In the genomic region with DNA sequence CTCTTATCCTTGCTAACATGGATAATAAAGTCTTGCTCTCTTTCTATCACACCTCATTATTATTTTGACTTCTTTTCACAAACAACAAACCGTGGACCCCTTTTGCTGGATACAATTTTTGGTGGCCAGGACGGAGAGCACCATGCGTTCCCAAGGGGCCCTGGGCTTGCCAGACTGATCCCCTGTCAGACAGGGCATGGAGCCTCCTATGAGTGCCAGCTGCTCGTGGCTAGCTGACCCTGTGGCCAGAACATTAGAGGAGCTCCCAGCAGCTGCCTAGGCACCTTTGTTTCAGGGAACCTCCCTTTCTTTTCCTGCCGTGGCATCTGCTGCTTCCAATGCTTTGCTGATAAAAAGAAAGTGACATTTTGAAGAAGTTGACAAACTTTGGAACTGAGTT, we compare ENCODE assay signal across 27 cellular contexts. TPM values are rescaled to one million over a fixed set of nuclear protein-coding genes. Genes with fewer than 3 reads are reported as not detected.
DNase-seq lines count a peak whose midpoint lies in the region; ATAC-seq, FAIRE-seq and TF ChIP-seq lines count a peak whose summit lies in the region.
"Had no signal": no experiment of that assay in that cellular context is flagged by ENCODE, and none has a peak within 500 bp of the region (broad histone marks: within the 10 kb centered on the region; RNA-seq: fewer than 3 reads in every experiment).

No MANE protein-coding gene starts in this region.

- no peak overlapping the region for H3K23ac ChIP-seq in H1 (ENCODE audit: insufficient read length)

- no peaks in the 10 kb centered on the region for H3K36me3 Mint-ChIP-seq in neural progenitor cell
- H3K36me3 Mint-ChIP-seq: CD14-positive monocyte; CD4-positive, CD25-positive, alpha-beta regulatory T cell had no signal

- H2BK20ac ChIP-seq in H1 (ENCODE audit: low read length): no peak overlapping the region

- H3K23me2 ChIP-seq in H1 (ENCODE audit: low read depth, low read length): no peaks in the 10 kb centered on the region

- no TSS peak for BruUV-seq in OCI-LY7 (replicated peaks; lab: Mats Ljungman, UMichigan)

- no peak overlapping the region for H3K18ac ChIP-seq in H1 (ENCODE audit: extremely low read depth, low read length)

- H3K4ac ChIP-seq in H1 (replicated peaks; ENCODE audit: insufficient read length, low read depth, low read length): no peak overlapping the region

- intact Hi-C loops in OCI-LY7 (cut with micrococcal nuclease; ENCODE audit: unreplicated experiment): no loop called here

- H3K27me3 ChIP-seq in H1 (replicated peaks in 1 of 4; ENCODE audit: control insufficient read depth in 3 of 4, extremely low read depth in 1 of 4, insufficient read depth in 3 of 4, low read length in 3 of 4) (no peaks in the 10 kb centered on the region), neural progenitor cell (no peaks in the 10 kb centered on the region)
- H3K27me3 ChIP-seq: BE2C, BLaER1 had no signal

- CTCF ChIA-PET in H1 (lab: Charles Lee; ENCODE audit: partially characterized antibody): interaction anchor here (0.7 kb wide), 1 partner anchor 35 kb away, joined by 3 read pairs; no protein-coding TSS in a partner anchor
- CTCF ChIA-PET in OCI-LY7 (lab: Charles Lee; ENCODE audit: unreplicated experiment): no interaction called here

- no peak overlapping the region for H2BK5ac ChIP-seq in H1 (ENCODE audit: low read depth, low read length)

- H3K9me3 ChIP-seq in H1 (ENCODE audit: insufficient read depth in 2 of 2, low read depth in 1 of 2, low read length in 1 of 2) (no peaks in the 10 kb centered on the region), neural progenitor cell (ENCODE audit: low read depth) (no peaks in the 10 kb centered on the region), OCI-LY7 (ENCODE audit: low read length) (no peaks in the 10 kb centered on the region)
- H3K9me3 ChIP-seq: A549, BE2C, BLaER1 had no signal

- no peaks in the 10 kb centered on the region for H3K9me2 ChIP-seq in OCI-LY7 (ENCODE audit: insufficient read depth, low read length)

- no peaks in the 10 kb centered on the region for H3F3A ChIP-seq in neural progenitor cell (ENCODE audit: low read depth)

- no peaks in the 10 kb centered on the region for H3K9me3 Mint-ChIP-seq in neural progenitor cell
- H3K9me3 Mint-ChIP-seq: CD4-positive, alpha-beta memory T cell; CD8-positive, alpha-beta memory T cell had no signal

- no peaks in the 10 kb centered on the region for H3K79me2 ChIP-seq in H1 (ENCODE audit: control insufficient read depth in 1 of 2, insufficient read depth in 2 of 2, low read length in 2 of 2)
- H3K79me2 ChIP-seq in neural progenitor cell (ENCODE audit: low read depth): no peaks in the 10 kb centered on the region
- H3K79me2 ChIP-seq in OCI-LY7 (ENCODE audit: insufficient read depth, low read depth, low read length): no peaks in the 10 kb centered on the region

- no peak for ATAC-seq in HG03045 (IDR thresholded peaks at IDR 0.05; ENCODE audit: unreplicated experiment)
- ATAC-seq: A549, GM12878 had no signal

- POLR2A ChIA-PET in H1 (lab: Charles Lee; ENCODE audit: partially characterized antibody): interaction anchor here (6.0 kb wide), 1 partner anchor 12 kb away, joined by 36 read pairs; a partner anchor contains a TSS
- POLR2A ChIA-PET in OCI-LY7 (lab: Charles Lee): no interaction called here

- TF ChIP-seq RAD21 in H1 (IDR thresholded peaks at IDR 0.05 in 1 of 2, conservative IDR thresholded peaks at IDR 0.05 in 1 of 2; ENCODE audit: low read depth in 2 of 2, low read length in 2 of 2): no peak

- no peak overlapping the region for H3K27ac ChIP-seq in H1 (ENCODE audit: low read depth, low read length)
- H3K27ac ChIP-seq in neural progenitor cell: no peak overlapping the region
- no peak overlapping the region for H3K27ac ChIP-seq in OCI-LY7 (ENCODE audit: low read depth, low read length, poor library complexity, severe bottlenecking)
- H3K27ac ChIP-seq: 22Rv1, A549, BLaER1 had no signal

- no peak overlapping the region for H3K27ac Mint-ChIP-seq in neural progenitor cell
- H3K27ac Mint-ChIP-seq: CD14-positive monocyte; CD4-positive, CD25-positive, alpha-beta regulatory T cell had no signal

- no peak for TF ChIP-seq EP300 in H1 (IDR thresholded peaks at IDR 0.05; ENCODE audit: borderline replicate concordance in 1 of 2, low read depth in 2 of 2, low read length in 2 of 2)

- H2BK120ac ChIP-seq in H1 (replicated peaks; ENCODE audit: low read depth, low read length): no peak overlapping the region

- TF ChIP-seq POLR2A in H1 (IDR thresholded peaks at IDR 0.05; ENCODE audit: control extremely low read depth in 1 of 2, low read depth in 2 of 2, low read length in 2 of 2): no peak

- H2AFZ ChIP-seq in H1 (ENCODE audit: low read length): peak overlapping the region; percentile 76; the same call in 1 of the 2 replicates
- H2AFZ ChIP-seq in neural progenitor cell (replicated peaks): peak overlapping the region; percentile 20
- no peak overlapping the region for H2AFZ ChIP-seq in OCI-LY7 (ENCODE audit: low read length)

- H3K9ac ChIP-seq in H1 (replicated peaks in 1 of 4; ENCODE audit: extremely low read depth in 1 of 4, low read depth in 3 of 4, low read length in 3 of 4) (no peak overlapping the region), neural progenitor cell (no peak overlapping the region)
- H3K9ac ChIP-seq: BLaER1 had no signal

- H3K4me3 ChIP-seq in H1 (ENCODE audit: extremely low read depth in 1 of 4, insufficient read depth in 2 of 4, low read depth in 3 of 4, low read length in 4 of 4) (no peak overlapping the region), neural progenitor cell (no peak overlapping the region), OCI-LY7 (ENCODE audit: low read depth, low read length, poor library complexity, severe bottlenecking) (no peak overlapping the region)
- H3K4me3 ChIP-seq: A549, BLaER1, GM12878 had no signal

- 93% methylated on average over 5 of the region's 5 CpGs; no CpG with 5 or more reads in 1 of the 2 experiments for WGBS in H1 (ENCODE audit: extremely low coverage in 1 of 2, insufficient coverage in 1 of 2, insufficient read length in 1 of 2, insufficient replicate concordance in 2 of 2, low coverage in 1 of 2, low lambda C conversion rate in 2 of 2, missing lambda C conversion rate in 1 of 2), 2 experiments

- DNase-seq in NCI-H2171 (lab: John Stamatoyannopoulos, UW): peak; percentile 27
- no peak for DNase-seq in NCI-H2171 treated with DMSO at 0.1 percent for 48 hours (lab: John Stamatoyannopoulos, UW)
- DNase-seq in H1 (ENCODE audit: low read depth in 1 of 2, low spot score in 2 of 2): no peak
- no peak for DNase-seq in neural progenitor cell (ENCODE audit: low spot score)
- DNase-seq in AG08396 (ENCODE audit: low spot score): no peak
- no peak for DNase-seq in OCI-LY7 (ENCODE audit: low spot score)
- DNase-seq: BE2C; C1 segment of cervical spinal cord; CD4-positive, alpha-beta memory T cell; CD4-positive, CD25-positive, alpha-beta regulatory T cell; CD8-positive, alpha-beta memory T cell; COR-L47; DMS 273 treated with DMSO at 0.1 percent for 48 hours; DMS153; DMS53; DMS79; DND-41; EL; GDM1 had no signal

- H3K56ac ChIP-seq in H1 (replicated peaks; ENCODE audit: insufficient read length, low read depth, low read length): no peak overlapping the region

- no peak for FAIRE-seq in H1 (lab: Jason Lieb, UNC)
- FAIRE-seq: A549, GM12878, GM12892, GM18507 had no signal

- TF ChIP-seq CTCF in H1 (IDR thresholded peaks at IDR 0.05; ENCODE audit: control extremely low read depth in 1 of 3, insufficient read depth in 1 of 3, low read depth in 1 of 3, low read length in 3 of 3): no peak
- TF ChIP-seq CTCF in neural progenitor cell (IDR thresholded peaks at IDR 0.05): no peak
- TF ChIP-seq CTCF in OCI-LY7 (conservative IDR thresholded peaks at IDR 0.05; ENCODE audit: low read length): no peak

- H4K91ac ChIP-seq in H1 (replicated peaks; ENCODE audit: insufficient read length, low read length): no peak overlapping the region

- no peak overlapping the region for H4K5ac ChIP-seq in H1 (ENCODE audit: insufficient read length, low read depth, low read length)

- H3K4me3 Mint-ChIP-seq in neural progenitor cell: no peak overlapping the region
- H3K4me3 Mint-ChIP-seq: CD14-positive monocyte; CD4-positive, alpha-beta memory T cell; CD4-positive, CD25-positive, alpha-beta regulatory T cell; CD8-positive, alpha-beta memory T cell had no signal

- H3K27me3 Mint-ChIP-seq in neural progenitor cell (ENCODE audit: insufficient read depth, low read depth): peaks cover 4% of the 10 kb centered on the region

- H3K4me1 Mint-ChIP-seq in neural progenitor cell: no peaks in the 10 kb centered on the region
- H3K4me1 Mint-ChIP-seq: CD14-positive monocyte; CD4-positive, alpha-beta memory T cell; CD4-positive, CD25-positive, alpha-beta regulatory T cell; CD8-positive, alpha-beta memory T cell had no signal

- H4K20me1 ChIP-seq in H1 (replicated peaks in 1 of 2; ENCODE audit: control insufficient read depth in 1 of 2, insufficient read depth in 2 of 2, low read length in 2 of 2) (no peaks in the 10 kb centered on the region), neural progenitor cell (ENCODE audit: low read depth) (no peaks in the 10 kb centered on the region), OCI-LY7 (ENCODE audit: insufficient read depth, low read length) (no peaks in the 10 kb centered on the region)
- H4K20me1 ChIP-seq: BLaER1 had no signal

- no peak overlapping the region for H2BK12ac ChIP-seq in H1 (ENCODE audit: low read depth, low read length)

- no peaks in the 10 kb centered on the region for H3K4me1 ChIP-seq in H1 (replicated peaks in 1 of 4; ENCODE audit: control insufficient read depth in 3 of 4, insufficient read depth in 4 of 4, low read length in 3 of 4)
- H3K4me1 ChIP-seq in neural progenitor cell: no peaks in the 10 kb centered on the region
- H3K4me1 ChIP-seq in OCI-LY7 (ENCODE audit: insufficient read depth, low read length, poor library complexity, severe bottlenecking): no peaks in the 10 kb centered on the region
- H3K4me1 ChIP-seq: A549, BE2C, BLaER1 had no signal

- H3K36me3 ChIP-seq in H1 (ENCODE audit: control insufficient read depth in 2 of 4, insufficient read depth in 4 of 4, low read length in 3 of 4) (no peaks in the 10 kb centered on the region), neural progenitor cell (no peaks in the 10 kb centered on the region), OCI-LY7 (ENCODE audit: insufficient read depth, low read length) (no peaks in the 10 kb centered on the region)
- H3K36me3 ChIP-seq: BE2C, BLaER1 had no signal

- no peaks in the 10 kb centered on the region for H3K79me1 ChIP-seq in H1 (ENCODE audit: low read depth, low read length)

- no peak overlapping the region for H4K8ac ChIP-seq in H1 (ENCODE audit: extremely low read depth, insufficient read depth, low read length)

- no peak overlapping the region for H3K14ac ChIP-seq in H1 (ENCODE audit: insufficient read length)

- no peak overlapping the region for H2AK5ac ChIP-seq in H1 (ENCODE audit: low read depth, low read length)

- no peak overlapping the region for H2BK15ac ChIP-seq in H1 (ENCODE audit: low read length)

- H3K4me2 ChIP-seq in H1 (ENCODE audit: insufficient read depth in 1 of 2, low read depth in 2 of 2, low read length in 2 of 2) (no peak overlapping the region), neural progenitor cell (no peak overlapping the region), OCI-LY7 (ENCODE audit: low read length) (no peak overlapping the region)
- H3K4me2 ChIP-seq: A549, BLaER1 had no signal

RNA-seq across cellular contexts. Expression of a gene that starts 12.5 kb away (rescaled TPM):
- total RNA-seq in H1 (2021; fragmentation: NEBNext Ultra II Directional; extraction: Animal tissue kit (Norgen Biotek cat#: 25700)): 271 and 277 TPM in 2 replicates
- 21.6 and 39.4 TPM in 2 replicates for polyA plus RNA-seq in H1 (2011; rRNA removed)
- polyA plus RNA-seq in H1 (2011; cell fraction: cytosol; rRNA removed): 54.0 TPM
- 24.7 TPM for polyA plus RNA-seq in H1 (2011; cell fraction: nucleus; rRNA removed)
- polyA plus RNA-seq in H1 (2012, experiment 1 of 2): 65.5 to 113 TPM (median 88.4 TPM) in 4 replicates
- 6.5 TPM for polyA plus RNA-seq in H1 (2012, experiment 2 of 2)
- 83.0 TPM for polyA plus RNA-seq in H1 (2013, experiment 1 of 2)
- polyA plus RNA-seq in H1 (2013, experiment 2 of 2): 80.5 TPM
- polyA minus RNA-seq in H1 (2011; rRNA and poly(A)+ RNA removed): 119 and 236 TPM in 2 replicates
- 74.9 TPM for polyA minus RNA-seq in H1 (2011; cell fraction: cytosol; rRNA and poly(A)+ RNA removed)
- polyA minus RNA-seq in H1 (2011; cell fraction: nucleus; rRNA and poly(A)+ RNA removed): 114 TPM
- total RNA-seq in neural progenitor cell (ENCODE audit: low replicate concordance) (193 and 284 TPM in 2 replicates), OCI-LY7 (2022) (207 and 215 TPM in 2 replicates)
- 104 and 109 TPM in 2 replicates for total RNA-seq in OCI-LY7 (2014; rRNA removed; shearing (Covaris generic))
